37 cellular contexts compared by ENCODE assay signal in the genomic region with DNA sequence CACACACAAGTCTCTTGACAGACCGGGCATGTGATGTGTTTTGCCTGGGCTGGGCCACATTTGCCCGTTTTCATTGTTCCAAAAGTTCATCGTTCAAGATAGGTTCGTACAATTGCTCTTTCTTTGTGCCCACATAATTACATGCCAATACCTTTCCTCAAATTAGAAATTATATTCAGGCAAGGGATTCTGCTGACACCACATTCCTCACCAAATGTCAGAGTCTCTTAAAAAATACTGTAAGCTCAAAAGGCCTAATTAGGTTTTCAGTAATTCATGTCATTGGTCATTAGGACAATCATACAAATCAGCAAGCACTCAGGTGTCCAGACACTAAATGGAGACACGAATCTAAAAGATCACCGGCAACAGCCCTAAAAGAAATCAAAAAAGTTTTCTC.
"Had no signal": no experiment of that assay in that cellular context is flagged by ENCODE, and none has a peak within 500 bp of the region (broad histone marks: within the 10 kb centered on the region; RNA-seq: fewer than 3 reads in every experiment).

No MANE protein-coding gene starts in this region.

- H3K36me3 Mint-ChIP-seq: activated CD4-positive, alpha-beta memory T cell treated with anti-CD3 and anti-CD28 coated beads for 36 hours; activated naive CD4-positive, alpha-beta T cell treated with anti-CD3 and anti-CD28 coated beads, Interleukin-2, amount 50 U/mL, for 72 hours; activated naive CD8-positive, alpha-beta T cell treated with anti-CD3 and anti-CD28 coated beads for 36 hours had no signal

- FAIRE-seq: astrocyte, TTC549 had no signal

- H3K27me3 Mint-ChIP-seq: activated B cell treated with CpG ODN at 0.5 μM for 24 hours; activated CD4-positive, alpha-beta memory T cell treated with anti-CD3 and anti-CD28 coated beads for 36 hours; activated CD4-positive, alpha-beta T cell treated with anti-CD3 and anti-CD28 coated beads, Interleukin-2, amount 10 ng/mL, durations not matched to agents 24 days and 14 days; activated CD8-positive, alpha-beta T cell treated with anti-CD3 and anti-CD28 coated beads for 36 hours; activated naive CD8-positive, alpha-beta T cell treated with anti-CD3 and anti-CD28 coated beads for 36 hours; activated T-helper 17 cell treated with anti-CD3 and anti-CD28 coated beads, Interleukin-2, amount 50 U/mL, for 72 hours had no signal

- H3K4me1 Mint-ChIP-seq: activated B cell treated with CpG ODN at 0.5 μM for 24 hours; activated CD4-positive, alpha-beta T cell treated with anti-CD3 and anti-CD28 coated beads, Interleukin-2, amount 10 ng/mL, durations not matched to agents 24 days and 14 days; activated naive CD8-positive, alpha-beta T cell treated with anti-CD3 and anti-CD28 coated beads for 36 hours; activated T-helper 17 cell treated with anti-CD3 and anti-CD28 coated beads, Interleukin-2, amount 50 U/mL, for 72 hours had no signal

- H3K9me3 Mint-ChIP-seq: activated B cell treated with CpG ODN at 0.5 μM for 24 hours; activated CD4-positive, alpha-beta memory T cell treated with anti-CD3 and anti-CD28 coated beads for 36 hours; activated CD8-positive, alpha-beta T cell treated with anti-CD3 and anti-CD28 coated beads for 36 hours; activated naive CD4-positive, alpha-beta T cell treated with anti-CD3 and anti-CD28 coated beads for 36 hours; activated naive CD8-positive, alpha-beta T cell treated with anti-CD3 and anti-CD28 coated beads for 36 hours; activated T-cell treated with anti-CD3 and anti-CD28 coated beads, Interleukin-2, amount 50 U/mL, for 4 hours; activated T-cell treated with anti-CD3 and anti-CD28 coated beads, Interleukin-2, amount 50 U/mL, for 72 hours; activated T-helper 1 cell treated with anti-CD3 and anti-CD28 coated beads, Interleukin-12 subunit alpha, Interleukin-12 subunit beta, Interleukin-2, Interleukin-4 antibody, amounts not matched to agents 30 ng/mL and 10 ng/mL and 1 ng/mL, durations not matched to agents 14 hours and 24 hours and 36 hours; activated T-helper 17 cell treated with anti-CD3 and anti-CD28 coated beads, Interleukin-2, amount 50 U/mL, for 72 hours; T-helper 1 cell treated with Interleukin-12 subunit alpha and Interleukin-12 subunit beta and Interleukin-4 antibody, amounts not matched to agents 30 μg/mL and 1 μg/mL, for 36 hours; T-helper 2 cell treated with Interferon-gamma antibody and Interleukin-4, amounts not matched to agents 5 μg/mL and 100 μg/mL, for 36 hours had no signal

- H3K9me3 ChIP-seq: adrenal gland, body of pancreas had no signal

- H3K27ac ChIP-seq: adrenal gland, body of pancreas, brain microvascular endothelial cell, breast epithelium, VCaP had no signal

- ATAC-seq: activated CD8-positive, alpha-beta T cell treated with anti-CD3 and anti-CD28 coated beads for 36 hours; activated naive CD4-positive, alpha-beta T cell treated with anti-CD3 and anti-CD28 coated beads, Interleukin-2, amount 50 U/mL, for 72 hours; activated T-cell treated with anti-CD3 and anti-CD28 coated beads, Interleukin-2, amount 50 U/mL, for 4 hours; activated T-cell treated with anti-CD3 and anti-CD28 coated beads, Interleukin-2, amount 50 U/mL, for 72 hours; activated T-helper 17 cell treated with anti-CD3 and anti-CD28 coated beads, Interleukin-2, amount 50 U/mL, for 72 hours; body of pancreas had no signal

- H3K4me1 ChIP-seq: adrenal gland, body of pancreas, breast epithelium had no signal

- H3K36me3 ChIP-seq: adrenal gland, brain microvascular endothelial cell, breast epithelium had no signal

- H3K4me3 ChIP-seq: adrenal gland, body of pancreas, breast epithelium had no signal

- H3K27me3 ChIP-seq: adrenal gland, body of pancreas, brain microvascular endothelial cell, breast epithelium had no signal

- H3K4me3 Mint-ChIP-seq: activated B cell treated with CpG ODN at 0.5 μM for 24 hours; activated CD4-positive, alpha-beta memory T cell treated with anti-CD3 and anti-CD28 coated beads for 36 hours; activated CD4-positive, alpha-beta T cell treated with anti-CD3 and anti-CD28 coated beads, Interleukin-2, amount 10 ng/mL, durations not matched to agents 24 days and 14 days; activated CD8-positive, alpha-beta T cell treated with anti-CD3 and anti-CD28 coated beads for 36 hours; activated naive CD4-positive, alpha-beta T cell treated with anti-CD3 and anti-CD28 coated beads for 36 hours; activated naive CD8-positive, alpha-beta T cell treated with anti-CD3 and anti-CD28 coated beads for 36 hours; activated T-cell treated with anti-CD3 and anti-CD28 coated beads, Interleukin-2, amount 50 U/mL, for 4 hours; activated T-cell treated with anti-CD3 and anti-CD28 coated beads, Interleukin-2, amount 50 U/mL, for 72 hours; activated T-helper 1 cell treated with anti-CD3 and anti-CD28 coated beads, Interleukin-12 subunit alpha, Interleukin-12 subunit beta, Interleukin-2, Interleukin-4 antibody, amounts not matched to agents 30 ng/mL and 10 ng/mL and 1 ng/mL, durations not matched to agents 14 hours and 24 hours and 36 hours; activated T-helper 17 cell treated with anti-CD3 and anti-CD28 coated beads, Interleukin-2, amount 50 U/mL, for 72 hours; T-helper 1 cell treated with Interleukin-12 subunit alpha and Interleukin-12 subunit beta and Interleukin-4 antibody, amounts not matched to agents 30 μg/mL and 1 μg/mL, for 36 hours; T-helper 2 cell treated with Interferon-gamma antibody and Interleukin-4, amounts not matched to agents 5 μg/mL and 100 μg/mL, for 36 hours had no signal

- DNase-seq: activated B cell treated with CpG ODN at 0.5 μM for 24 hours; activated CD4-positive, alpha-beta memory T cell treated with anti-CD3 and anti-CD28 coated beads for 36 hours; activated CD4-positive, alpha-beta T cell treated with anti-CD3 and anti-CD28 coated beads for 4 hours; activated CD4-positive, alpha-beta T cell treated with anti-CD3 and anti-CD28 coated beads, Interleukin-2, amount 10 ng/mL, durations not matched to agents 24 days and 14 days; activated CD4-positive, alpha-beta T cell treated with anti-CD3 and anti-CD28 coated beads, Interleukin-2, amount 50 U/mL, for 1 hour; activated CD4-positive, alpha-beta T cell treated with anti-CD3 and anti-CD28 coated beads, Interleukin-2, amount 50 U/mL, for 4 hours; activated CD4-positive, CD25-positive, alpha-beta regulatory T cell treated with anti-CD3 and anti-CD28 coated beads, Interleukin-2, amount 50 U/mL, for 72 hours; activated CD8-positive, alpha-beta memory T cell treated with anti-CD3 and anti-CD28 coated beads, Interleukin-2, amount 50 U/mL, for 4 hours; activated CD8-positive, alpha-beta T cell treated with anti-CD3 and anti-CD28 coated beads for 36 hours; activated effector memory CD4-positive, alpha-beta T cell treated with anti-CD3 and anti-CD28 coated beads, Interleukin-2, amount 50 U/mL, for 16 hours; activated gamma-delta T cell treated with Interleukin-2 at 50 U/mL for 16 hours; activated naive CD4-positive, alpha-beta T cell; activated naive CD4-positive, alpha-beta T cell treated with anti-CD3 and anti-CD28 coated beads for 36 hours; activated naive CD4-positive, alpha-beta T cell treated with anti-CD3 and anti-CD28 coated beads, Interleukin-2, amount 50 U/mL, for 16 hours; activated naive CD8-positive, alpha-beta T cell treated with anti-CD3 and anti-CD28 coated beads for 36 hours; activated T-cell treated with anti-CD3 and anti-CD28 coated beads for 4 hours; activated T-cell treated with anti-CD3 and anti-CD28 coated beads, Interleukin-2, amount 50 U/mL, for 1 hour; activated T-cell treated with anti-CD3 and anti-CD28 coated beads, Interleukin-2, amount 50 U/mL, for 4 hours; activated T-cell treated with anti-CD3 and anti-CD28 coated beads, Interleukin-2, amount 50 U/mL, for 72 hours; adrenal gland; amniotic stem cell; aorta; body of pancreas; brain microvascular endothelial cell; central memory CD4-positive, alpha-beta T cell; T-helper 1 cell; T-helper 2 cell; T-helper 9 cell had no signal

- H3K27ac Mint-ChIP-seq: activated B cell treated with CpG ODN at 0.5 μM for 24 hours; activated CD4-positive, alpha-beta memory T cell treated with anti-CD3 and anti-CD28 coated beads for 36 hours; activated CD4-positive, alpha-beta T cell treated with anti-CD3 and anti-CD28 coated beads, Interleukin-2, amount 10 ng/mL, durations not matched to agents 24 days and 14 days; activated CD8-positive, alpha-beta T cell treated with anti-CD3 and anti-CD28 coated beads for 36 hours; activated naive CD4-positive, alpha-beta T cell treated with anti-CD3 and anti-CD28 coated beads for 36 hours; activated naive CD4-positive, alpha-beta T cell treated with anti-CD3 and anti-CD28 coated beads, Interleukin-2, amount 50 U/mL, for 72 hours; activated naive CD8-positive, alpha-beta T cell treated with anti-CD3 and anti-CD28 coated beads for 36 hours; activated T-cell treated with anti-CD3 and anti-CD28 coated beads, Interleukin-2, amount 50 U/mL, for 72 hours; activated T-helper 1 cell treated with anti-CD3 and anti-CD28 coated beads, Interleukin-12 subunit alpha, Interleukin-12 subunit beta, Interleukin-2, Interleukin-4 antibody, amounts not matched to agents 30 ng/mL and 10 ng/mL and 1 ng/mL, durations not matched to agents 14 hours and 24 hours and 36 hours; activated T-helper 17 cell treated with anti-CD3 and anti-CD28 coated beads, Interleukin-2, amount 50 U/mL, for 72 hours; T-helper 1 cell treated with Interleukin-12 subunit alpha and Interleukin-12 subunit beta and Interleukin-4 antibody, amounts not matched to agents 30 μg/mL and 1 μg/mL, for 36 hours; T-helper 2 cell treated with Interferon-gamma antibody and Interleukin-4, amounts not matched to agents 5 μg/mL and 100 μg/mL, for 36 hours had no signal
